8 cellular contexts compared by ENCODE assay signal in the genomic region with DNA sequence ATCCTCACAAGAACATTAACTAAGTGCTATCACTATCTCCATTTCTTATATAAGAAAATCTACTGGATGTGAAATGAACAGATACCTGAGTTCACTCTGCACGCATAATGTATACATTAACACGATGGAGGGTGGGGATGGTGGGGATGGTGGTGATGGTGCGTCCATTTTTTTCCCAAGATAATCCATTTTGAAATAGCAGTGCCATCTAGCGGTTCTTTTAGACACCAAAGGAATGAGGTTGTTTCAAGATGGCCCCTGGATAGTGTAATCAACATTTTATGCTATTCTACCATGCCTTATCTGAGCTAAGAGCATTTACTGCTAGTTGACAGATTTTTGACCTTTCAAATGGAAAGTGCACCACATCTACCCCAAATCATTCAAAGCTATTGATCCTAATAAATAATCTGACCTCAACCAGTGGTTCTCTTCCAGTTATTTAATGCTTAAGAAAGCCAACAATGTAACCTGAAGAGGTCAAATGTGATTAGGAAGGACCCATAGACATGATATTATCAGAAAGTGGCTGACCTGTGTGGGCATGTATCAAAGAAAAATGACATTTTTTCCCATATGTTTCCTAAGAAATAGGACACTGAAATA.
DNase-seq lines count a peak whose midpoint lies in the region; ATAC-seq, FAIRE-seq and TF ChIP-seq lines count a peak whose summit lies in the region.

No MANE protein-coding gene starts in this region.

- H4K20me1 ChIP-seq in OCI-LY1 (ENCODE audit: insufficient read depth, low read length), result no peaks in the 10 kb centered on the region

- no peaks in the 10 kb centered on the region for H3K4me1 ChIP-seq in OCI-LY1 (ENCODE audit: insufficient read depth, low read length, severe bottlenecking)

- no peaks in the 10 kb centered on the region for H3K27me3 ChIP-seq in OCI-LY1 (ENCODE audit: insufficient read depth, low read length)

- no peak overlapping the region for H2AFZ ChIP-seq in OCI-LY1 (ENCODE audit: low read length)

- H3K27ac ChIP-seq in OCI-LY1 (ENCODE audit: low read depth, low read length, poor library complexity, severe bottlenecking), result no peak overlapping the region

- FAIRE-seq in GM19239 (lab: Jason Lieb, UNC), result no peak

- no peak overlapping the region for H3K4me2 ChIP-seq in OCI-LY1 (ENCODE audit: low read length)

- H3K79me2 ChIP-seq in OCI-LY1 (ENCODE audit: insufficient read depth, low read length), result no peaks in the 10 kb centered on the region

- no peaks in the 10 kb centered on the region for H3K9me2 ChIP-seq in OCI-LY1 (ENCODE audit: low read depth, low read length)

- peak; percentile 11 to 50 for DNase-seq in foreskin fibroblast
- DNase-seq in GM19239 (ENCODE audit: insufficient read length, low spot score), result no peak
- no peak for DNase-seq in stimulated activated CD4-positive, alpha-beta T cell treated with anti-CD3 and anti-CD28 coated beads, Interleukin-1b, Interleukin-23, amount 100 ng/mL, for 48 hours
- no peak for DNase-seq in GM19240 (ENCODE audit: insufficient read length, low spot score)

- H3K4me3 ChIP-seq in OCI-LY1 (ENCODE audit: low read depth, low read length, poor library complexity, severe bottlenecking), result no peak overlapping the region
- H3K4me3 ChIP-seq in foreskin fibroblast (ENCODE audit: low read depth in 1 of 2, low read length in 2 of 2), result no peak overlapping the region

- no peaks in the 10 kb centered on the region for H3F3A ChIP-seq in OCI-LY1 (ENCODE audit: insufficient read depth, low read length)

- peak; percentile 78 for ATAC-seq in HG02623 (IDR thresholded peaks at IDR 0.05; ENCODE audit: unreplicated experiment)
- no peak for ATAC-seq in GM21423 (IDR thresholded peaks at IDR 0.05; ENCODE audit: unreplicated experiment)

- H3K9ac ChIP-seq in OCI-LY1 (ENCODE audit: low read length), result no peak overlapping the region

- H3K9me3 ChIP-seq in OCI-LY1 (ENCODE audit: low read length), result no peaks in the 10 kb centered on the region

- TF ChIP-seq CTCF in GM12872 (IDR thresholded peaks at IDR 0.05; ENCODE audit: insufficient read depth, low read depth, low read length) (peak; percentile 63), OCI-LY1 (IDR thresholded peaks at IDR 0.05; ENCODE audit: low read length) (peak; percentile 58; the same call in 1 of the 2 replicates), foreskin fibroblast (IDR thresholded peaks at IDR 0.05; ENCODE audit: low read depth, low read length) (peak; percentile 63)

- no peaks in the 10 kb centered on the region for H3K36me3 ChIP-seq in OCI-LY1 (ENCODE audit: insufficient read depth, low read length)

Comparison
In these comparisons a context has a peak if more than half of its experiments do, and no peak if none do; other contexts are left out.
1. DNase-seq: peak in foreskin fibroblast (2 of 2); none in GM19239 (single experiment), stimulated activated CD4-positive, alpha-beta T cell treated with anti-CD3 and anti-CD28 coated beads, Interleukin-1b, Interleukin-23, amount 100 ng/mL, for 48 hours (single experiment) and GM19240 (single experiment).
2. Peak in every context shown above with its lines, with median percentiles within 50 percentile points of each other: CTCF ChIP-seq.